ENCODE assay signal across 38 cellular contexts in genomic region chr9:135573124-135573523, GRCh38. TPM values are rescaled to one million over a fixed set of nuclear protein-coding genes. Genes with fewer than 3 reads are reported as not detected.
"Had no signal": no experiment of that assay in that cellular context is flagged by ENCODE, and none has a peak within 500 bp of the region (broad histone marks: within the 10 kb centered on the region; RNA-seq: fewer than 3 reads in every experiment).

No MANE protein-coding gene starts in this region.

- DNase-seq: Karpas-422, Kasumi-1, MM.1S, MV-4-11, NCI-H1048, NCI-H1092, NCI-H1092 treated with DMSO at 0.1 percent for 48 hours, NCI-H1105, NCI-H1105 treated with DMSO at 0.1 percent for 48 hours, NCI-H1417, NCI-H1417 treated with DMSO at 0.1 percent for 48 hours, NCI-H1436, NCI-H1436 treated with DMSO at 0.1 percent for 48 hours, NCI-H146, NCI-H1694, NCI-H1694 treated with DMSO at 0.1 percent for 48 hours, NCI-H187, NCI-H187 treated with DMSO at 0.1 percent for 48 hours, NCI-H1930, NCI-H2029, NCI-H2029 treated with DMSO at 0.1 percent for 48 hours, NCI-H2081, NCI-H2081 treated with DMSO at 0.1 percent for 48 hours, NCI-H2107, NCI-H2171, NCI-H2171 treated with DMSO at 0.1 percent for 48 hours, NCI-H2227 treated with DMSO at 0.1 percent for 48 hours, NCI-H226, NCI-H345, NCI-H446, NCI-H446 treated with DMSO at 0.1 percent for 48 hours, NCI-H510A, NCI-H510A treated with DMSO at 0.1 percent for 48 hours, NCI-H524 had no signal

RNA-seq across cellular contexts. Expression of gene PAEP, which starts 11.6 kb away (rescaled TPM):
- total RNA-seq: LHCN-M2, M059J, MCF 10A had no signal

RNA-seq across cellular contexts. Expression of gene OBP2A, which starts 27.2 kb away (rescaled TPM):
- total RNA-seq: LHCN-M2, M059J, MCF 10A, NCI-H460 had no signal

RNA-seq across cellular contexts. Expression of gene LCN1, which starts 51.9 kb away (rescaled TPM):
- total RNA-seq: LHCN-M2, M059J, MCF 10A had no signal
